Comparison of ENCODE assay signal across 16 cellular contexts in the genomic region with DNA sequence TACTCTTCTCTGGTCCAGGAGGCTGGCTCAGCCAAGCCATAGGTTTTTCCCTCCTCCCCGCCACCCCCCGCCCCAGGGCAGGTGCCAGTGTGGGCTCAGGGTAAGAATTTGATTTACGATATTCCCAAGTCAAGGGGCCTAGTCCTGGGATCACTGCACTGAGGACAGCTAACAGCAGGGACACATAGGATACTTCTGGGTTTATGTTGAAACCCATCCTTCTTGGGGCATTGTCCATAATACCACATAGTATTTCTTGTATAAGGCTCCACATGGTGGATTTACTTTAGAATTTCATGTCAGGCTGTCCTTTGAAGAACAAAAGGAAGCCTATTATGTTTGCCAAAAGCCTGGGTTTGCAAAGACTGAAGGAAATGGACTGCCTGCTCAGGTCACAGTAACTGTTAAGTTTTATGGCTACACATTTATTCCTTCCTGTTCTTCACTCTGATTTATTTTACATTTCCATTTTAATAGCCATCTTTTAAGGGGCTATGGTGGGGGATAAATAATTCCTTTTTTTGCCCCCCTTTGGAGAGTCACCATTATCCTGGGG. TPM values are rescaled to one million over a fixed set of nuclear protein-coding genes. Genes with fewer than 3 reads are reported as not detected.
"Had no signal": no experiment of that assay in that cellular context is flagged by ENCODE, and none has a peak within 500 bp of the region (broad histone marks: within the 10 kb centered on the region; RNA-seq: fewer than 3 reads in every experiment).

No MANE protein-coding gene starts in this region.

- H3K36me3 ChIP-seq: breast epithelium, left ventricle myocardium inferior, right atrium auricular region had no signal

- H3K4me1 ChIP-seq: breast epithelium had no signal

- FAIRE-seq: islet of Langerhans had no signal

- DNase-seq: activated naive CD8-positive, alpha-beta T cell treated with anti-CD3 and anti-CD28 coated beads for 36 hours; dorsolateral prefrontal cortex; endodermal cell; left ventricle myocardium inferior; naive thymus-derived CD8-positive, alpha-beta T cell; posterior cingulate gyrus; stimulated activated CD4-positive, alpha-beta T cell treated with anti-CD3 and anti-CD28 coated beads, Interleukin-15, amount 100 ng/mL, for 24 hours; stimulated activated CD4-positive, alpha-beta T cell treated with anti-CD3 and anti-CD28 coated beads, Interleukin-4, amount 100 ng/mL, for 1 hour; stimulated activated naive B cell treated with anti-CD40 and anti-IgM and Interleukin-4, amounts not matched to agents 10 μg/mL and 1 μg/mL and 100 μg/mL, for 72 hours had no signal

- H3K4me1 Mint-ChIP-seq: endodermal cell; naive thymus-derived CD8-positive, alpha-beta T cell had no signal

- H3K4me3 ChIP-seq: breast epithelium, dorsolateral prefrontal cortex, left ventricle myocardium inferior, right atrium auricular region, skin epidermis had no signal

- H3K36me3 Mint-ChIP-seq: activated naive CD8-positive, alpha-beta T cell treated with anti-CD3 and anti-CD28 coated beads for 36 hours; naive thymus-derived CD8-positive, alpha-beta T cell had no signal

- H3K9me3 Mint-ChIP-seq: endodermal cell had no signal

- H3K4me3 Mint-ChIP-seq: activated naive CD8-positive, alpha-beta T cell treated with anti-CD3 and anti-CD28 coated beads for 36 hours; activated T-helper 1 cell treated with anti-CD3 and anti-CD28 coated beads, Interleukin-12 subunit alpha, Interleukin-12 subunit beta, Interleukin-2, Interleukin-4 antibody, amounts not matched to agents 30 ng/mL and 10 ng/mL and 1 ng/mL, durations not matched to agents 14 hours and 24 hours and 36 hours; endodermal cell; naive thymus-derived CD8-positive, alpha-beta T cell; stimulated activated naive B cell treated with anti-CD40 and anti-IgM and Interleukin-4, amounts not matched to agents 10 μg/mL and 1 μg/mL and 100 μg/mL, for 72 hours had no signal

- H3K9me3 ChIP-seq: breast epithelium, left ventricle myocardium inferior, right atrium auricular region had no signal

- ATAC-seq: activated CD4-positive, CD25-positive, alpha-beta regulatory T cell treated with anti-CD3 and anti-CD28 coated beads, Interleukin-2, amount 50 U/mL, for 24 hours; naive thymus-derived CD8-positive, alpha-beta T cell; stimulated activated naive B cell treated with anti-CD40 and anti-IgM and Interleukin-4, amounts not matched to agents 10 μg/mL and 1 μg/mL and 100 μg/mL, for 72 hours had no signal

- H3K27me3 ChIP-seq: breast epithelium, dorsolateral prefrontal cortex, right atrium auricular region had no signal

- H3K27ac ChIP-seq: breast epithelium, left ventricle myocardium inferior, right atrium auricular region had no signal

- H3K27ac Mint-ChIP-seq: activated naive CD8-positive, alpha-beta T cell treated with anti-CD3 and anti-CD28 coated beads for 36 hours; activated T-helper 1 cell treated with anti-CD3 and anti-CD28 coated beads, Interleukin-12 subunit alpha, Interleukin-12 subunit beta, Interleukin-2, Interleukin-4 antibody, amounts not matched to agents 30 ng/mL and 10 ng/mL and 1 ng/mL, durations not matched to agents 14 hours and 24 hours and 36 hours; endodermal cell; stimulated activated naive B cell treated with anti-CD40 and anti-IgM and Interleukin-4, amounts not matched to agents 10 μg/mL and 1 μg/mL and 100 μg/mL, for 72 hours had no signal

RNA-seq across cellular contexts. Expression of a gene that starts 53.7 kb away (rescaled TPM):
- total RNA-seq: activated CD8-positive, alpha-beta memory T cell treated with anti-CD3 and anti-CD28 coated beads for 36 hours; activated naive CD8-positive, alpha-beta T cell treated with anti-CD3 and anti-CD28 coated beads for 36 hours; activated T-helper 1 cell treated with anti-CD3 and anti-CD28 coated beads, Interleukin-12 subunit alpha, Interleukin-12 subunit beta, Interleukin-2, Interleukin-4 antibody, amounts not matched to agents 30 ng/mL and 10 ng/mL and 1 ng/mL, durations not matched to agents 14 hours and 24 hours and 36 hours; naive thymus-derived CD8-positive, alpha-beta T cell had no signal
